In the genomic region with DNA sequence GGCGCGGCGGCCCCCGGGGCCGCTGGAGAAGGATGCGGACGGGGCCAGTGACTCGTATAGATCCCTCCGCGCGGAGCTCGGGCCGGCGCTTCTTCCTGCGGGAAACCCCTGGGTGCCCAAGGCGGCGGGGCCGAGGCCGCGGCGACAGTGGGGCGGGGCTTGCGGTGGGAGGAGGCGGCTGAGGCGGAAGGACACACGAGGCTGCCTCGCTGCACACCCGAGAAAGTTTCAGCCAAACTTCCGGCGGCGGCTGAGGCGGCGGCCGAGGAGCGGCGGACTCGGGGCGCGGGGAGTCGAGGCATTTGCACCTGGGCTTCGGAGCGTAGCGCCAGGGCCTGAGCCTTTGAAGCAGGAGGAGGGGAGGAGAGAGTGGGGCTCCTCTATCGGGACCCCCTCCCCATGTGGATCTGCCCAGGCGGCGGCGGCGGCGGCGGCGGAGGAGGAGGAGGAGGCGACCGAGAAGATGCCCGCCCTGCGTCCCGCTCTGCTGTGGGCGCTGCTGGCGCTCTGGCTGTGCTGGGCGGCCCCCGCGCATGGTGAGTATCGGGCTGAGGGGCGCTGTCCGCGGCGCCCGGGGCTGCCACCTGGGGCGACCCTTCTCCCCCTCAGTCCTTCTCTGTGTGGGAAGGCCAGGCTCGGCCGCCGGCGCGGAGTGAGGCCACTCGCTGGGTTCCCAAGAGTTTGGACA, we compare ENCODE assay signal across 1 cellular context.
TF ChIP-seq lines count a peak whose summit lies in the region.

A gene (plus strand): TSS at position 231 of the 688 bp plus-strand sequence.

TF ChIP-seq in HepG2, 621 proteins besides CTCF, POLR2A, EP300 and RAD21:
- TF ChIP-seq YEATS4 (CRISPR knock-in tag; IDR thresholded peaks at IDR 0.05; ENCODE audit: borderline replicate concordance) (peak; percentile 37; the same call in 1 of the 2 replicates), DMAP1 (CRISPR knock-in tag; IDR thresholded peaks at IDR 0.05) (0 out of 2 replicates have a peak, but pooled peaks have one; percentile 34), CHD2 (IDR thresholded peaks at IDR 0.05; ENCODE audit: low read depth, low read length) (peak; percentile 51; the same call in 1 of the 2 replicates), KDM2A (CRISPR knock-in tag; IDR thresholded peaks at IDR 0.05; ENCODE audit: borderline replicate concordance, low read depth) (peak; percentile 59; the same call in 1 of the 2 replicates), HNRNPLL (IDR thresholded peaks at IDR 0.05; ENCODE audit: low read depth, low read length, poor library complexity, severe bottlenecking) (peak; percentile 54), GABPB1 (CRISPR knock-in tag; IDR thresholded peaks at IDR 0.05) (peak; percentile 52), ZFY (CRISPR knock-in tag; IDR thresholded peaks at IDR 0.05) (peak; percentile 34; the same call in 1 of the 2 replicates), SAP130 (CRISPR knock-in tag; IDR thresholded peaks at IDR 0.05; ENCODE audit: low read depth) (0 out of 2 replicates have a peak, but pooled peaks have one; percentile 11), HOXA3 (CRISPR knock-in tag; IDR thresholded peaks at IDR 0.05) (0 out of 2 replicates have a peak, but pooled peaks have one; percentile 19)
- TF ChIP-seq, protein P1, sequence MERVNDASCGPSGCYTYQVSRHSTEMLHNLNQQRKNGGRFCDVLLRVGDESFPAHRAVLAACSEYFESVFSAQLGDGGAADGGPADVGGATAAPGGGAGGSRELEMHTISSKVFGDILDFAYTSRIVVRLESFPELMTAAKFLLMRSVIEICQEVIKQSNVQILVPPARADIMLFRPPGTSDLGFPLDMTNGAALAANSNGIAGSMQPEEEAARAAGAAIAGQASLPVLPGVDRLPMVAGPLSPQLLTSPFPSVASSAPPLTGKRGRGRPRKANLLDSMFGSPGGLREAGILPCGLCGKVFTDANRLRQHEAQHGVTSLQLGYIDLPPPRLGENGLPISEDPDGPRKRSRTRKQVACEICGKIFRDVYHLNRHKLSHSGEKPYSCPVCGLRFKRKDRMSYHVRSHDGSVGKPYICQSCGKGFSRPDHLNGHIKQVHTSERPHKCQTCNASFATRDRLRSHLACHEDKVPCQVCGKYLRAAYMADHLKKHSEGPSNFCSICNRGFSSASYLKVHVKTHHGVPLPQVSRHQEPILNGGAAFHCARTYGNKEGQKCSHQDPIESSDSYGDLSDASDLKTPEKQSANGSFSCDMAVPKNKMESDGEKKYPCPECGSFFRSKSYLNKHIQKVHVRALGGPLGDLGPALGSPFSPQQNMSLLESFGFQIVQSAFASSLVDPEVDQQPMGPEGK (CRISPR knock-in tag; IDR thresholded peaks at IDR 0.05): 0 out of 2 replicates have a peak, but pooled peaks have one; percentile 43
- TF ChIP-seq, protein P2, sequence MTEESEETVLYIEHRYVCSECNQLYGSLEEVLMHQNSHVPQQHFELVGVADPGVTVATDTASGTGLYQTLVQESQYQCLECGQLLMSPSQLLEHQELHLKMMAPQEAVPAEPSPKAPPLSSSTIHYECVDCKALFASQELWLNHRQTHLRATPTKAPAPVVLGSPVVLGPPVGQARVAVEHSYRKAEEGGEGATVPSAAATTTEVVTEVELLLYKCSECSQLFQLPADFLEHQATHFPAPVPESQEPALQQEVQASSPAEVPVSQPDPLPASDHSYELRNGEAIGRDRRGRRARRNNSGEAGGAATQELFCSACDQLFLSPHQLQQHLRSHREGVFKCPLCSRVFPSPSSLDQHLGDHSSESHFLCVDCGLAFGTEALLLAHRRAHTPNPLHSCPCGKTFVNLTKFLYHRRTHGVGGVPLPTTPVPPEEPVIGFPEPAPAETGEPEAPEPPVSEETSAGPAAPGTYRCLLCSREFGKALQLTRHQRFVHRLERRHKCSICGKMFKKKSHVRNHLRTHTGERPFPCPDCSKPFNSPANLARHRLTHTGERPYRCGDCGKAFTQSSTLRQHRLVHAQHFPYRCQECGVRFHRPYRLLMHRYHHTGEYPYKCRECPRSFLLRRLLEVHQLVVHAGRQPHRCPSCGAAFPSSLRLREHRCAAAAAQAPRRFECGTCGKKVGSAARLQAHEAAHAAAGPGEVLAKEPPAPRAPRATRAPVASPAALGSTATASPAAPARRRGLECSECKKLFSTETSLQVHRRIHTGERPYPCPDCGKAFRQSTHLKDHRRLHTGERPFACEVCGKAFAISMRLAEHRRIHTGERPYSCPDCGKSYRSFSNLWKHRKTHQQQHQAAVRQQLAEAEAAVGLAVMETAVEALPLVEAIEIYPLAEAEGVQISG (CRISPR knock-in tag; IDR thresholded peaks at IDR 0.05): peak; percentile 14; the same call in 1 of the 2 replicates
TF ChIP-seq in HepG2: peak in this region for 11; not testable (repeated sequence) for 610.
